In the genomic region with DNA sequence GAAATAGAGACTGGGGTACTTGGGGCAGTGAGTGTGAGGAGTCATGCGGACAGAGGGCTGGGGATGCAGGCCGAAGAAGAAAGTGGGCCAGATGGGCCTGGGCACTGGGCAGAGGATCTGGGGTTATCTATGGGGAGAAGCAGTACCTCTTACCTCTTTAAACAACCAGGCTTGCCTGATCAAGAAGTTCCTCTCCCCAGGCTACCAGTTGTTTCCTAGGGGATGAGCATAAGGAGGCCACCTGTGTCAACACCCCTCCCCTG, we compare ENCODE assay signal across 15 cellular contexts.
"Had no signal": no experiment of that assay in that cellular context is flagged by ENCODE, and none has a peak within 500 bp of the region (broad histone marks: within the 10 kb centered on the region; RNA-seq: fewer than 3 reads in every experiment).

No MANE protein-coding gene starts in this region.

- H3K9me3 ChIP-seq: adrenal gland, breast epithelium, gastroesophageal sphincter, mucosa of descending colon, right atrium auricular region, thyroid gland had no signal

- H3K36me3 ChIP-seq: adrenal gland, breast epithelium, right atrium auricular region, thyroid gland had no signal

- ATAC-seq: gastroesophageal sphincter, mucosa of descending colon had no signal

- H3K27ac ChIP-seq: adrenal gland, breast epithelium, coronary artery, epithelial cell of prostate, gastroesophageal sphincter, right atrium auricular region, thyroid gland had no signal

- DNase-seq: activated CD4-positive, alpha-beta T cell treated with anti-CD3 and anti-CD28 coated beads for 4 hours; activated CD4-positive, alpha-beta T cell treated with anti-CD3 and anti-CD28 coated beads, Interleukin-2, amount 50 U/mL, for 48 hours; activated gamma-delta T cell treated with Interleukin-2 at 50 U/mL for 16 hours; nephron progenitor cell; stimulated activated CD4-positive, alpha-beta T cell treated with anti-CD3 and anti-CD28 coated beads, Interleukin-4, amount 100 ng/mL, for 4 hours; substantia nigra; T-helper 9 cell; thyroid gland had no signal

- H3K4me1 ChIP-seq: breast epithelium had no signal

- H3K4me3 ChIP-seq: adrenal gland, breast epithelium, coronary artery, gastroesophageal sphincter, mucosa of descending colon, right atrium auricular region, thyroid gland had no signal

- H3K27me3 ChIP-seq: adrenal gland, breast epithelium, gastroesophageal sphincter, right atrium auricular region, thyroid gland had no signal
